ENCODE assay signal across 1 cellular context in the genomic region with DNA sequence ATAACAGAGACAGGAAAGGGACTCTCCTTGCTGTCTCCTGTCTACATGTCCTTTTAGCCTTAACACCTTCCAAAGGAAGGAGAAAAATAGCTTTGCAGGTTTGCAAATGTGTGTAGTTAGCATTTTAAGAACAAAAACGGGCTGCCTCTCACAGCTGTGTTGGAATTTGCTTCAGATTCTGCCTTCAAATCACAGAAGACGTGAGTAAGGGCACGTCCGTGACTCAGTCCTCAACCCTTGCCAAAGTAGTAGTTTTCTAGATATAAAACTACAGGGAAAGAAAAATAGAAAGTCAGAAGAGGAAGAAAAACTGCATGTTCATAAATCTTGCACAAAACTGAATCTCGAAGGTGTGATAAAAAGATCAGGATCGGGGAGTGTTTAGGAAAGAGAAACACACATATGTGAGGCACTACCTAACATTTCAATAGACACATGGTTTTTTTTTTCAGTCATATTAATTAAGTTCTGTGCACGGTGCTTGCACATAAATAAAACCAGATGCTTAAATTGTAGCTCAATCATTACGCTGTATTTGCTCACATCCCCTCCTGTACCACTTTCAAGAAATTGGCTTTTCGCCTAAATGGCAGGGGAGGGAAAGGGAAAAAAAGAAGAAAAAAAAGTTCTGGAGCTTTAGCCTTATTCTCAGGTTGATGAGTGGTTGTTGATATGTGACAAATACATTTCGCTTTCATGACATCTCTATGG.
TF ChIP-seq lines count a peak whose summit lies in the region.

No MANE protein-coding gene starts in this region.

TF ChIP-seq in HepG2, 621 proteins besides CTCF, POLR2A, EP300 and RAD21 (continued from another document):
- TF ChIP-seq, protein P1, sequence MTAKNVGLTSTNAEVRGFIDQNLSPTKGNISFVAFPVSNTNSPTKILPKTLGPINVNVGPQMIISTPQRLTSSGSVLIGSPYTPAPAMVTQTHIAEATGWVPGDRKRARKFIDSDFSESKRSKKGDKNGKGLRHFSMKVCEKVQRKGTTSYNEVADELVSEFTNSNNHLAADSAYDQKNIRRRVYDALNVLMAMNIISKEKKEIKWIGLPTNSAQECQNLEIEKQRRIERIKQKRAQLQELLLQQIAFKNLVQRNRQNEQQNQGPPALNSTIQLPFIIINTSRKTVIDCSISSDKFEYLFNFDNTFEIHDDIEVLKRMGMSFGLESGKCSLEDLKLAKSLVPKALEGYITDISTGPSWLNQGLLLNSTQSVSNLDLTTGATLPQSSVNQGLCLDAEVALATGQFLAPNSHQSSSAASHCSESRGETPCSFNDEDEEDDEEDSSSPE (CRISPR knock-in tag; IDR thresholded peaks at IDR 0.05), result no peak
- TF ChIP-seq ZNF484 (CRISPR knock-in tag; IDR thresholded peaks at IDR 0.05; ENCODE audit: borderline replicate concordance, low read depth), result no peak
- TF ChIP-seq, protein P2, sequence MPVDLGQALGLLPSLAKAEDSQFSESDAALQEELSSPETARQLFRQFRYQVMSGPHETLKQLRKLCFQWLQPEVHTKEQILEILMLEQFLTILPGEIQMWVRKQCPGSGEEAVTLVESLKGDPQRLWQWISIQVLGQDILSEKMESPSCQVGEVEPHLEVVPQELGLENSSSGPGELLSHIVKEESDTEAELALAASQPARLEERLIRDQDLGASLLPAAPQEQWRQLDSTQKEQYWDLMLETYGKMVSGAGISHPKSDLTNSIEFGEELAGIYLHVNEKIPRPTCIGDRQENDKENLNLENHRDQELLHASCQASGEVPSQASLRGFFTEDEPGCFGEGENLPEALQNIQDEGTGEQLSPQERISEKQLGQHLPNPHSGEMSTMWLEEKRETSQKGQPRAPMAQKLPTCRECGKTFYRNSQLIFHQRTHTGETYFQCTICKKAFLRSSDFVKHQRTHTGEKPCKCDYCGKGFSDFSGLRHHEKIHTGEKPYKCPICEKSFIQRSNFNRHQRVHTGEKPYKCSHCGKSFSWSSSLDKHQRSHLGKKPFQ (CRISPR knock-in tag; IDR thresholded peaks at IDR 0.05; ENCODE audit: insufficient replicate concordance), result no peak
- TF ChIP-seq ZNF878 (CRISPR knock-in tag; IDR thresholded peaks at IDR 0.05), result no peak
- no peak for TF ChIP-seq ZNF883 (CRISPR knock-in tag; IDR thresholded peaks at IDR 0.05; ENCODE audit: not compliant biosample characterization)
- TF ChIP-seq, protein P3, sequence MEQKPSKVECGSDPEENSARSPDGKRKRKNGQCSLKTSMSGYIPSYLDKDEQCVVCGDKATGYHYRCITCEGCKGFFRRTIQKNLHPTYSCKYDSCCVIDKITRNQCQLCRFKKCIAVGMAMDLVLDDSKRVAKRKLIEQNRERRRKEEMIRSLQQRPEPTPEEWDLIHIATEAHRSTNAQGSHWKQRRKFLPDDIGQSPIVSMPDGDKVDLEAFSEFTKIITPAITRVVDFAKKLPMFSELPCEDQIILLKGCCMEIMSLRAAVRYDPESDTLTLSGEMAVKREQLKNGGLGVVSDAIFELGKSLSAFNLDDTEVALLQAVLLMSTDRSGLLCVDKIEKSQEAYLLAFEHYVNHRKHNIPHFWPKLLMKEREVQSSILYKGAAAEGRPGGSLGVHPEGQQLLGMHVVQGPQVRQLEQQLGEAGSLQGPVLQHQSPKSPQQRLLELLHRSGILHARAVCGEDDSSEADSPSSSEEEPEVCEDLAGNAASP (CRISPR knock-in tag; IDR thresholded peaks at IDR 0.05; ENCODE audit: borderline replicate concordance), result no peak
- TF ChIP-seq ZNF782 (CRISPR knock-in tag; IDR thresholded peaks at IDR 0.05; ENCODE audit: borderline replicate concordance), result no peak
- TF ChIP-seq, protein P4, sequence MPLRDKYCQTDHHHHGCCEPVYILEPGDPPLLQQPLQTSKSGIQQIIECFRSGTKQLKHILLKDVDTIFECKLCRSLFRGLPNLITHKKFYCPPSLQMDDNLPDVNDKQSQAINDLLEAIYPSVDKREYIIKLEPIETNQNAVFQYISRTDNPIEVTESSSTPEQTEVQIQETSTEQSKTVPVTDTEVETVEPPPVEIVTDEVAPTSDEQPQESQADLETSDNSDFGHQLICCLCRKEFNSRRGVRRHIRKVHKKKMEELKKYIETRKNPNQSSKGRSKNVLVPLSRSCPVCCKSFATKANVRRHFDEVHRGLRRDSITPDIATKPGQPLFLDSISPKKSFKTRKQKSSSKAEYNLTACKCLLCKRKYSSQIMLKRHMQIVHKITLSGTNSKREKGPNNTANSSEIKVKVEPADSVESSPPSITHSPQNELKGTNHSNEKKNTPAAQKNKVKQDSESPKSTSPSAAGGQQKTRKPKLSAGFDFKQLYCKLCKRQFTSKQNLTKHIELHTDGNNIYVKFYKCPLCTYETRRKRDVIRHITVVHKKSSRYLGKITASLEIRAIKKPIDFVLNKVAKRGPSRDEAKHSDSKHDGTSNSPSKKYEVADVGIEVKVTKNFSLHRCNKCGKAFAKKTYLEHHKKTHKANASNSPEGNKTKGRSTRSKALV (CRISPR knock-in tag; IDR thresholded peaks at IDR 0.05), result no peak
- no peak for TF ChIP-seq ZNF292 (CRISPR knock-in tag; IDR thresholded peaks at IDR 0.05; ENCODE audit: borderline replicate concordance, low read depth)
